Comparison of ENCODE assay signal across 1 cellular context in genomic region chr3:169931747-169932520, GRCh38.
TF ChIP-seq lines count a peak whose summit lies in the region.

No MANE protein-coding gene starts in this region.

TF ChIP-seq in GM12878, 131 proteins besides CTCF, POLR2A, EP300 and RAD21 (continued from another document):
- TF ChIP-seq IRF3 (IDR thresholded peaks at IDR 0.05) (no peak), BCL3 (IDR thresholded peaks at IDR 0.05; ENCODE audit: borderline replicate concordance, insufficient read depth, low read depth, low read length, poor library complexity, severe bottlenecking) (peak; percentile 37), CHD4 (IDR thresholded peaks at IDR 0.05) (0 out of 2 replicates have a peak, but pooled peaks have one; percentile 49), NR2F1 (conservative IDR thresholded peaks at IDR 0.05) (0 out of 2 replicates have a peak, but pooled peaks have one; percentile 24), TBL1XR1 (IDR thresholded peaks at IDR 0.05; ENCODE audit: low read depth, low read length) (0 out of 2 replicates have a peak, but pooled peaks have one; percentile 12), MEF2A (IDR thresholded peaks at IDR 0.05; ENCODE audit: insufficient read depth, low read depth, low read length) (peak; percentile 74), PRDM15 (CRISPR knock-in tag; IDR thresholded peaks at IDR 0.05) (no peak), NFIC (IDR thresholded peaks at IDR 0.05; ENCODE audit: low read depth, low read length) (peak; percentile 77), RUNX3 (IDR thresholded peaks at IDR 0.05; ENCODE audit: low read length) (peak; percentile 65), SIX5 (IDR thresholded peaks at IDR 0.05; ENCODE audit: low read depth, low read length, severe bottlenecking) (no peak), USF1 (IDR thresholded peaks at IDR 0.05; ENCODE audit: borderline replicate concordance, extremely low read length, insufficient read depth, low read depth, low read length) (no peak), E4F1 (IDR thresholded peaks at IDR 0.05; ENCODE audit: borderline replicate concordance, partially characterized antibody) (no peak), PAX8 (IDR thresholded peaks at IDR 0.05) (peak; percentile 84; the same call in 1 of the 2 replicates), PKNOX1 (IDR thresholded peaks at IDR 0.05) (peak; percentile 76), POU2F2 (IDR thresholded peaks at IDR 0.05; ENCODE audit: borderline replicate concordance, low read depth, low read length) (no peak; the same call in 2 of the 3 replicates), POLR2AphosphoS2 (IDR thresholded peaks at IDR 0.05; ENCODE audit: low read depth, low read length) (no peak), TAF1 (IDR thresholded peaks at IDR 0.05; ENCODE audit: borderline replicate concordance, low read depth, low read length) (no peak), HDGF (IDR thresholded peaks at IDR 0.05) (no peak), LARP7 (IDR thresholded peaks at IDR 0.05) (no peak), IKZF1 (conservative IDR thresholded peaks at IDR 0.05) (peak; percentile 89), FOXK2 (IDR thresholded peaks at IDR 0.05) (no peak), SPI1 (IDR thresholded peaks at IDR 0.05; ENCODE audit: borderline replicate concordance, insufficient read depth, low read depth, low read length) (peak; percentile 56; the same call in 1 of the 2 replicates), TCF12 (IDR thresholded peaks at IDR 0.05; ENCODE audit: low read depth, low read length) (peak; percentile 59; the same call in 1 of the 2 replicates)
